18 cellular contexts compared by ENCODE assay signal in the genomic region with DNA sequence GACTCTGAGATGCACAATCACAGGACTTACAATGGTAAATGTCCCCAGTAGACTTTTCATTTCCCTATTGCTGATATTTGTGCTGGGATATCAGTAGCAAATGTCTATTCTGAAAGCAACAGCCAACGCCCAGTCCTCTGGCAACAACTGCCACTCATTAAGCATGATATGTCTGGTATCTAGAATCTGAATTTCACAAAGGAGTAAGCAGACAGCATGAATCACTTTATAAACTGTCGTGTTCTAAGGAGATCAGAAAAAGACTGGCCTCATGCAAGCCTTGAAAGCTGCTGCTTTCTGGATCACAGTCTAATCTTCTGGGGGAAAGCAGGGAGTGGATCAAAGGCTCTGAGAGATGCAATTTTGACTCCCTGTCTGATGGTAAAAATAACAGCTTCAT.
DNase-seq lines count a peak whose midpoint lies in the region; ATAC-seq, FAIRE-seq and TF ChIP-seq lines count a peak whose summit lies in the region.
"Had no signal": no experiment of that assay in that cellular context is flagged by ENCODE, and none has a peak within 500 bp of the region (broad histone marks: within the 10 kb centered on the region; RNA-seq: fewer than 3 reads in every experiment).

No MANE protein-coding gene starts in this region.

- H3K4me3 ChIP-seq in WERI-Rb-1 (ENCODE audit: low read depth, low read length) = no peak overlapping the region
- no peak overlapping the region for H3K4me3 ChIP-seq in small intestine (ENCODE audit: low read depth in 1 of 2, low read length in 2 of 2)
- H3K4me3 ChIP-seq: thoracic aorta had no signal

- TF ChIP-seq CTCF in WERI-Rb-1 (IDR thresholded peaks at IDR 0.05; ENCODE audit: low read depth, low read length) = no peak

- ATAC-seq in GM21367 (IDR thresholded peaks at IDR 0.05; ENCODE audit: unreplicated experiment) (no peak), HG03571 (IDR thresholded peaks at IDR 0.05; ENCODE audit: unreplicated experiment) (no peak)
- ATAC-seq: sciatic nerve, T-cell had no signal

- no peaks in the 10 kb centered on the region for H3K4me1 ChIP-seq in small intestine (ENCODE audit: control insufficient read depth in 2 of 2, insufficient read depth in 1 of 2, low read depth in 1 of 2, low read length in 1 of 2)

- H3K36me3 ChIP-seq in WERI-Rb-1 = no peaks in the 10 kb centered on the region
- no peaks in the 10 kb centered on the region for H3K36me3 ChIP-seq in small intestine (ENCODE audit: control insufficient read depth in 2 of 2, insufficient read depth in 2 of 2, low read length in 2 of 2)
- H3K36me3 ChIP-seq: thoracic aorta had no signal

- DNase-seq in ELR (ENCODE audit: low read depth) (peak; percentile 45), WERI-Rb-1 (peak; percentile 17), fibroblast of the conjunctiva (ENCODE audit: low read depth) (peak; percentile 20), small intestine (peak; percentile 4), SIG-M5 treated with dmso at 0.1 percent for 504 hours (lab: John Stamatoyannopoulos, UW; ENCODE audit: unreplicated experiment) (no peak), posterior vena cava (ENCODE audit: low spot score) (no peak)
- DNase-seq: C1 segment of cervical spinal cord; cerebellar nuclear complex; head of caudate nucleus; kidney; NCI-H1436; stimulated activated CD4-positive, alpha-beta T cell treated with anti-CD3 and anti-CD28 coated beads, Interleukin-4, amount 100 ng/mL, for 1 hour; T-cell had no signal

- no peak overlapping the region for H3K27ac ChIP-seq in WERI-Rb-1
- H3K27ac ChIP-seq in small intestine (ENCODE audit: low read depth in 1 of 2, low read length in 1 of 2) = no peak overlapping the region
- H3K27ac ChIP-seq: thoracic aorta had no signal

- H3K27me3 ChIP-seq in WERI-Rb-1 (ENCODE audit: insufficient read depth, low read depth, severe bottlenecking) (peaks cover 9% of the 10 kb centered on the region), small intestine (ENCODE audit: control insufficient read depth in 2 of 2, insufficient read depth in 2 of 2, low read length in 2 of 2) (no peaks in the 10 kb centered on the region)

- FAIRE-seq in small intestine (lab: Jason Lieb, UNC) = no peak
- FAIRE-seq: RCC 7860 had no signal

- H3K9me3 ChIP-seq in WERI-Rb-1 (ENCODE audit: severe bottlenecking) (no peaks in the 10 kb centered on the region), small intestine (ENCODE audit: control insufficient read depth, low read depth) (no peaks in the 10 kb centered on the region)
- H3K9me3 ChIP-seq: thoracic aorta had no signal

- WGBS in small intestine, 3 donors = 9 to 36% (median 31%) methylated on average over 2 of the region's 2 CpGs

- intact Hi-C loops in posterior vena cava (cut with DNase I) = no loop called here

Comparison
In these comparisons a context has a peak if more than half of its experiments do, and no peak if none do; other contexts are left out.
1. DNase-seq: peak in ELR (single experiment), WERI-Rb-1 (single experiment), fibroblast of the conjunctiva (single experiment) and small intestine (single experiment); none in SIG-M5 treated with dmso at 0.1 percent for 504 hours (single experiment) and posterior vena cava (single experiment).